In the genomic region with DNA sequence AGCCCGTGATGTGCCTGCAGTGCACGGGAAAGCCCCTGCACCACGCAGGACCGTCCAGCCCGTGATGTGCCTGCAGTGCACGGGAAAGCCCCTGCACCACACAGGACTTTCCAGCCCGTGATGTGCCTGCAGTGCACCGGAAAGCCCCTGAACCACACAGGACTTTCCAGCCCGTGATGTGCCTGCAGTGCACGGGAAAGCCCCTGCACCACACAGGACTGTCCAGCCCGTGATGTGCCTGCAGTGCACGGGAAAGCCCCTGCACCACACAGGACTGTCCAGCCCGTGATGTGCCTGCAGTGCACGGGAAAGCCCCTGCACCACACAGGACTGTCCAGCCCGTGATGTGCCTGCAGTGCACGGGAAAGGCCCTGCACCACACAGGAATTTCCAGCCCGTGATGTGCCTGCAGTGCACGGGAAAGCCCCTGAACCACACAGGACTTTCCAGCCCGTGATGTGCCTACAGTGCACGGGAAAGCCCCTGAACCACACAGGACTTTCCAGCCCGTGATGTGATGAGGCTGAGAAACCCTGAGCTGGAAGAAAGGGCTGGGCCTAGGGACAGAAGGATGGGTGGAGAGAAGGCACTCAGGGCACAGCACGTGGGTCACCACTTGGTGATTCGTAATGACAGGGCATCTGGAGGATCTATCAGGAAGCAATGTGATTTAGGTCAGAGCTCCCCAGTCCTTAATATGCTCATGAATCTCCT, we compare ENCODE assay signal across 1 cellular context.
TF ChIP-seq lines count a peak whose summit lies in the region.

No MANE protein-coding gene starts in this region.

TF ChIP-seq in IMR-90, 13 proteins besides CTCF, POLR2A, EP300 and RAD21:
- peak; percentile 54; the same call in 1 of the 2 replicates for TF ChIP-seq USF2 (IDR thresholded peaks at IDR 0.05; ENCODE audit: low read depth, low read length)
TF ChIP-seq in IMR-90: peak in this region for 1; not testable (repeated sequence) for 12.
